10 cellular contexts compared by ENCODE assay signal in genomic region chr4:104941661-104942062, GRCh38.
DNase-seq lines count a peak whose midpoint lies in the region; ATAC-seq and TF ChIP-seq lines count a peak whose summit lies in the region.
"Had no signal": no experiment of that assay in that cellular context is flagged by ENCODE, and none has a peak within 500 bp of the region (broad histone marks: within the 10 kb centered on the region; RNA-seq: fewer than 3 reads in every experiment).

No MANE protein-coding gene starts in this region.

- ATAC-seq in GM18511 (IDR thresholded peaks at IDR 0.05; ENCODE audit: unreplicated experiment): peak; percentile 82
- ATAC-seq in GM21619 (IDR thresholded peaks at IDR 0.05; ENCODE audit: unreplicated experiment): peak; percentile 73
- ATAC-seq in HG03460 (IDR thresholded peaks at IDR 0.05; ENCODE audit: unreplicated experiment): peak; percentile 56

- peak overlapping the region in 1 of 4 donors; percentile 68 for H3K27ac ChIP-seq in tibial nerve
- H3K27ac ChIP-seq: HL-60 had no signal

- H3K4me1 ChIP-seq in tibial nerve: peaks cover 0 to 4% (median 3%) of the 10 kb centered on the region in 4 donors

- H3K27me3 ChIP-seq in tibial nerve (no peaks in the 10 kb centered on the region), H7 (ENCODE audit: control insufficient read depth, insufficient read depth, low read length) (peaks cover 2% of the 10 kb centered on the region; the same call in 1 of the 2 replicates)

- no peak for TF ChIP-seq EP300 in tibial nerve (IDR thresholded peaks at IDR 0.05)

- TF ChIP-seq CTCF in tibial nerve (IDR thresholded peaks at IDR 0.05): no peak

- TF ChIP-seq POLR2A in tibial nerve (IDR thresholded peaks at IDR 0.05): no peak

- WGBS in tibial nerve, 2 donors: 19 to 26% methylated on average over 1 of the region's 1 CpG

- DNase-seq in glomerular visceral epithelial cell (ENCODE audit: extremely low spot score) (peak; percentile 11), NCI-H345 treated with DMSO at 0.1 percent for 48 hours (lab: John Stamatoyannopoulos, UW; ENCODE audit: unreplicated experiment) (no peak), tibial nerve (ENCODE audit: low spot score in 2 of 2) (no peak), H7 (no peak)
- no peak for DNase-seq in stimulated activated CD4-positive, alpha-beta T cell treated with anti-CD3 and anti-CD28 coated beads, Interleukin-2, amount 100 ng/mL, for 48 hours
- DNase-seq: activated effector memory CD4-positive, alpha-beta T cell treated with anti-CD3 and anti-CD28 coated beads, Interleukin-2, amount 50 U/mL, for 16 hours had no signal

- no peaks in the 10 kb centered on the region for H3K36me3 ChIP-seq in tibial nerve
- no peaks in the 10 kb centered on the region for H3K36me3 ChIP-seq in H7 (replicated peaks; ENCODE audit: control insufficient read depth, insufficient read depth, low read length)

- no peaks in the 10 kb centered on the region for H3K9me3 ChIP-seq in tibial nerve

- no peak overlapping the region for H3K4me3 ChIP-seq in tibial nerve
- H3K4me3 ChIP-seq in H7 (ENCODE audit: insufficient read depth, low read depth, low read length): no peak overlapping the region
